In the genomic region with DNA sequence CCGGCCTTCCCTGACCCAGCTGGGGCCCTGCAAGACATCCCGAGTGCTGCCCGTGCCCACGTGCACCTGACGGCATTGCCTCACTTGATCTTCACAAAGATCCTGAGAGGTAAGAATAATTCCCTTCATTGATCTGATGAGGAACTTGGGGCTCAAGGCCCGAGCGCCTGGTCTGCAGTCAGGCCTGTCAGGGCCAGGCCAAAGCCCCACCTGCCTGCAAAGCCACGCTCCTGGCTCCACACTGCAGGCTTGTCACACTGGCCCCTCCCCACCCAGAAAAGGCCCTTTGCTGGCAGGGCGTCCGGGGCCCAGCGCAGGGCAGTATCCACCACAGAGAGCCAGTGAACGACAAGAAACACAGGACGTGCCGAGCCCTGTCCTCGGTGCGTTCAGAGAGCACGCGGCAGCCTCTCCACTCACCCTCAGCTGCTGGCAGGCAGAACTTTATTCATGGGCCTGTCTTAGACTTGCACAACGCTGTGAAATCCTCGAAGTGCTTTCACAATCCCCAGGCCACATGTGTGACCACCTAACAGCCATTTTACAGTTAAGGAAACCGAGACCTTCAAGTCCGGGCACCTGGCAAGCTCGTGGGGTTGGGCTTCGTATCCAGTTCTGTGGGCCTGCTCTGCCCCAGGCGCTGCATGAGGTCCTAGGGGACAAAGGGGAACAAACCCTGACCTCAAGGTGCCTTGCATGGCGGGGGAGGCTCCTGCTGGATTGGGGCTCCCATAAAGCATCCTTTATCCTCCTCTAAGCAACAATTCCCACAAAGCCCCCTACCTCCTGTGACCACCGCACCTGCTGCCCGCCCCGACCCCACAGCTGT, we compare ENCODE assay signal across 11 cellular contexts. TPM values are rescaled to one million over a fixed set of nuclear protein-coding genes. Genes with fewer than 3 reads are reported as not detected.
DNase-seq lines count a peak whose midpoint lies in the region; ATAC-seq and TF ChIP-seq lines count a peak whose summit lies in the region.
"Had no signal": no experiment of that assay in that cellular context is flagged by ENCODE, and none has a peak within 500 bp of the region (broad histone marks: within the 10 kb centered on the region; RNA-seq: fewer than 3 reads in every experiment).

No MANE protein-coding gene starts in this region.

- H3K4me1 Mint-ChIP-seq in Calu3 (ENCODE audit: low read depth, unreplicated experiment), result peaks cover 24% of the 10 kb centered on the region
- peaks cover 26% of the 10 kb centered on the region for H3K4me1 Mint-ChIP-seq in WTC11
- H3K4me1 Mint-ChIP-seq in glutamatergic neuron (ENCODE audit: low read depth, unreplicated experiment), result peaks cover 41% of the 10 kb centered on the region

- TF ChIP-seq CTCF in Calu3 (IDR thresholded peaks at IDR 0.05; ENCODE audit: unreplicated experiment), result no peak
- TF ChIP-seq CTCF in WTC11 (IDR thresholded peaks at IDR 0.05), result no peak
- TF ChIP-seq CTCF in glutamatergic neuron (IDR thresholded peaks at IDR 0.05; ENCODE audit: partially characterized antibody, unreplicated experiment), result no peak

- intact Hi-C loops in Calu3 (cut with micrococcal nuclease; ENCODE audit: unreplicated experiment) (no loop called here), posterior cingulate gyrus (cut with DNase I) (loop anchor here (1.0 kb wide), 1 partner anchor 14 kb away; no protein-coding TSS in a partner anchor)

- BruUV-seq in Calu3 (replicated peaks; lab: Mats Ljungman, UMichigan), result no TSS peak

- POLR2A ChIA-PET in WTC11 (lab: Charles Lee), result no interaction called here

- H3K27ac Mint-ChIP-seq in Calu3 (ENCODE audit: unreplicated experiment) (peak overlapping the region; percentile 51), WTC11 (peak overlapping the region; percentile 29; the same call in 1 of the 2 replicates), glutamatergic neuron (ENCODE audit: unreplicated experiment) (peak overlapping the region; percentile 85)

- no peaks in the 10 kb centered on the region for H3K9me3 Mint-ChIP-seq in Calu3 (ENCODE audit: low read depth, unreplicated experiment)
- no peaks in the 10 kb centered on the region for H3K9me3 Mint-ChIP-seq in WTC11
- peaks cover 10% of the 10 kb centered on the region for H3K9me3 Mint-ChIP-seq in glutamatergic neuron (ENCODE audit: unreplicated experiment)

- H3K4me3 Mint-ChIP-seq in Calu3 (ENCODE audit: low read depth, unreplicated experiment), result no peak overlapping the region
- no peak overlapping the region for H3K4me3 Mint-ChIP-seq in WTC11
- H3K4me3 Mint-ChIP-seq in glutamatergic neuron (ENCODE audit: unreplicated experiment), result peak overlapping the region; percentile 45

- peak; percentile 31; the same call in 1 of the 2 replicates for ATAC-seq in WTC11
- ATAC-seq in HG03108 (IDR thresholded peaks at IDR 0.05; ENCODE audit: unreplicated experiment), result no peak
- no peak for ATAC-seq in GM19324 (IDR thresholded peaks at IDR 0.05; ENCODE audit: low FRiP score, unreplicated experiment)

- DNase-seq in Calu3 (no peak), WTC11 (ENCODE audit: low spot score) (no peak), glutamatergic neuron (no peak), posterior cingulate gyrus (peak in 6 of 10 donors; percentile 58 to 92 (median 74)), NCI-H2196 (lab: John Stamatoyannopoulos, UW; ENCODE audit: unreplicated experiment) (no peak)
- no peak for DNase-seq in stimulated activated CD4-positive, alpha-beta T cell treated with anti-CD3 and anti-CD28 coated beads, Interleukin-4, amount 100 ng/mL, for 24 hours
- DNase-seq: activated CD4-positive, alpha-beta T cell treated with anti-CD3 and anti-CD28 coated beads for 4 hours; central memory CD4-positive, alpha-beta T cell; NCI-H526 treated with DMSO at 0.1 percent for 48 hours had no signal

- H3K36me3 Mint-ChIP-seq in Calu3 (ENCODE audit: insufficient read depth, unreplicated experiment) (peaks cover 23% of the 10 kb centered on the region), WTC11 (no peaks in the 10 kb centered on the region), glutamatergic neuron (ENCODE audit: unreplicated experiment) (no peaks in the 10 kb centered on the region)

- H3K27me3 Mint-ChIP-seq in Calu3 (ENCODE audit: unreplicated experiment) (no peaks in the 10 kb centered on the region), WTC11 (ENCODE audit: low read depth) (no peaks in the 10 kb centered on the region), glutamatergic neuron (ENCODE audit: unreplicated experiment) (peaks cover 13% of the 10 kb centered on the region)

- CTCF ChIA-PET in Calu3 (lab: Charles Lee) (interaction anchor here (0.7 to 0.8 kb wide), 2 partner anchors 38 to 84 kb away, joined by 3 read pairs; no protein-coding TSS in a partner anchor), WTC11 (lab: Charles Lee) (interaction anchor here (1.0 to 2.1 kb wide), 3 partner anchors 17 to 38 kb away, joined by 3 to 16 read pairs (median 3); no protein-coding TSS in a partner anchor)

TF ChIP-seq in WTC11, 78 proteins besides CTCF, POLR2A, EP300 and RAD21:
- TF ChIP-seq, protein P1, sequence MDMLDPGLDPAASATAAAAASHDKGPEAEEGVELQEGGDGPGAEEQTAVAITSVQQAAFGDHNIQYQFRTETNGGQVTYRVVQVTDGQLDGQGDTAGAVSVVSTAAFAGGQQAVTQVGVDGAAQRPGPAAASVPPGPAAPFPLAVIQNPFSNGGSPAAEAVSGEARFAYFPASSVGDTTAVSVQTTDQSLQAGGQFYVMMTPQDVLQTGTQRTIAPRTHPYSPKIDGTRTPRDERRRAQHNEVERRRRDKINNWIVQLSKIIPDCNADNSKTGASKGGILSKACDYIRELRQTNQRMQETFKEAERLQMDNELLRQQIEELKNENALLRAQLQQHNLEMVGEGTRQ (CRISPR knock-in tag; IDR thresholded peaks at IDR 0.05), result no peak
- TF ChIP-seq, protein P2, sequence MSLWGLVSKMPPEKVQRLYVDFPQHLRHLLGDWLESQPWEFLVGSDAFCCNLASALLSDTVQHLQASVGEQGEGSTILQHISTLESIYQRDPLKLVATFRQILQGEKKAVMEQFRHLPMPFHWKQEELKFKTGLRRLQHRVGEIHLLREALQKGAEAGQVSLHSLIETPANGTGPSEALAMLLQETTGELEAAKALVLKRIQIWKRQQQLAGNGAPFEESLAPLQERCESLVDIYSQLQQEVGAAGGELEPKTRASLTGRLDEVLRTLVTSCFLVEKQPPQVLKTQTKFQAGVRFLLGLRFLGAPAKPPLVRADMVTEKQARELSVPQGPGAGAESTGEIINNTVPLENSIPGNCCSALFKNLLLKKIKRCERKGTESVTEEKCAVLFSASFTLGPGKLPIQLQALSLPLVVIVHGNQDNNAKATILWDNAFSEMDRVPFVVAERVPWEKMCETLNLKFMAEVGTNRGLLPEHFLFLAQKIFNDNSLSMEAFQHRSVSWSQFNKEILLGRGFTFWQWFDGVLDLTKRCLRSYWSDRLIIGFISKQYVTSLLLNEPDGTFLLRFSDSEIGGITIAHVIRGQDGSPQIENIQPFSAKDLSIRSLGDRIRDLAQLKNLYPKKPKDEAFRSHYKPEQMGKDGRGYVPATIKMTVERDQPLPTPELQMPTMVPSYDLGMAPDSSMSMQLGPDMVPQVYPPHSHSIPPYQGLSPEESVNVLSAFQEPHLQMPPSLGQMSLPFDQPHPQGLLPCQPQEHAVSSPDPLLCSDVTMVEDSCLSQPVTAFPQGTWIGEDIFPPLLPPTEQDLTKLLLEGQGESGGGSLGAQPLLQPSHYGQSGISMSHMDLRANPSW (CRISPR knock-in tag; conservative IDR thresholded peaks at IDR 0.05; ENCODE audit: low read depth), result no peak
- TF ChIP-seq, protein P3, sequence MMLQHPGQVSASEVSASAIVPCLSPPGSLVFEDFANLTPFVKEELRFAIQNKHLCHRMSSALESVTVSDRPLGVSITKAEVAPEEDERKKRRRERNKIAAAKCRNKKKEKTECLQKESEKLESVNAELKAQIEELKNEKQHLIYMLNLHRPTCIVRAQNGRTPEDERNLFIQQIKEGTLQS (CRISPR knock-in tag; conservative IDR thresholded peaks at IDR 0.05), result no peak
- no peak for TF ChIP-seq KAT7 (CRISPR knock-in tag; IDR thresholded peaks at IDR 0.05; ENCODE audit: borderline replicate concordance)

RNA-seq across cellular contexts. Expression of a gene that starts 14.7 kb away (rescaled TPM):
- 56.8 and 83.2 TPM in 2 replicates for total RNA-seq in Calu3 (2022)
- 53.2 to 62.1 TPM (median 57.6 TPM) in 3 replicates for total RNA-seq in WTC11 (2021)
- 170 TPM for total RNA-seq in glutamatergic neuron (ENCODE audit: unreplicated experiment)

RNA-seq across cellular contexts. Expression of a gene that starts 58.8 kb away (rescaled TPM):
- total RNA-seq in Calu3 (2022) (not detected in 2 replicates), WTC11 (2021) (0.23 to 0.62 TPM (median 0.37 TPM) in 3 replicates), glutamatergic neuron (ENCODE audit: unreplicated experiment) (not detected)

Comparison
In these comparisons a context has a peak if more than half of its experiments do, and no peak if none do; other contexts are left out.
1. DNase-seq: peak in posterior cingulate gyrus (6 of 10); none in Calu3 (single experiment), WTC11 (single experiment), glutamatergic neuron (single experiment), NCI-H2196 (single experiment) and stimulated activated CD4-positive, alpha-beta T cell treated with anti-CD3 and anti-CD28 coated beads, Interleukin-4, amount 100 ng/mL, for 24 hours (single experiment).
2. H3K27ac Mint-ChIP-seq: peak in every context shown above with its lines; median percentile 85 in glutamatergic neuron; 51 in Calu3; 29 in WTC11.